12 cellular contexts compared by ENCODE assay signal in genomic region chr4:153731239-153731638, GRCh38. TPM values are rescaled to one million over a fixed set of nuclear protein-coding genes. Genes with fewer than 3 reads are reported as not detected.
A peak's percentile ranks its signal among the peaks of the same experiment; 100 is the strongest.
DNase-seq lines count a peak whose midpoint lies in the region; ATAC-seq and TF ChIP-seq lines count a peak whose summit lies in the region.
"Had no signal": no experiment of that assay in that cellular context is flagged by ENCODE, and none has a peak within 500 bp of the region (broad histone marks: within the 10 kb centered on the region; RNA-seq: fewer than 3 reads in every experiment).

No MANE protein-coding gene starts in this region.

- no peak overlapping the region for H3K4me3 Mint-ChIP-seq in activated naive CD8-positive, alpha-beta T cell treated with anti-CD3 and anti-CD28 coated beads, Interleukin-2, amount 50 U/mL, for 24 hours

- POLR2A ChIA-PET in IMR-90 (lab: Charles Lee; ENCODE audit: unreplicated experiment) = no interaction called here

- H3K23ac ChIP-seq in IMR-90 (ENCODE audit: low read depth, low read length) = no peak overlapping the region

- in situ Hi-C loops in IMR-90 (cut with MboI; ENCODE audit: low sequenced_read_pairs) (no loop called here), astrocyte of the cerebellum (cut with HindIII; ENCODE audit: low sequenced_read_pairs) (no loop called here)

- H3K27ac Mint-ChIP-seq in activated naive CD8-positive, alpha-beta T cell treated with anti-CD3 and anti-CD28 coated beads, Interleukin-2, amount 50 U/mL, for 24 hours = no peak overlapping the region

- H3K4me3 ChIP-seq in IMR-90 (ENCODE audit: insufficient read depth, low read depth, low read length) = no peak overlapping the region
- H3K4me3 ChIP-seq in astrocyte of the cerebellum (ENCODE audit: low read depth, low read length) = no peak overlapping the region
- no peak overlapping the region for H3K4me3 ChIP-seq in kidney epithelial cell (ENCODE audit: low read depth, low read length)
- H3K4me3 ChIP-seq in lower lobe of right lung = no peak overlapping the region
- H3K4me3 ChIP-seq in vagina = no peak overlapping the region
- H3K4me3 ChIP-seq: PC-9 had no signal

- H2BK20ac ChIP-seq in IMR-90 (ENCODE audit: low read depth, low read length) = no peak overlapping the region

- no peaks in the 10 kb centered on the region for H3K9me1 ChIP-seq in IMR-90 (ENCODE audit: insufficient read depth, low read length)

- no peaks in the 10 kb centered on the region for H3K36me3 Mint-ChIP-seq in activated naive CD8-positive, alpha-beta T cell treated with anti-CD3 and anti-CD28 coated beads, Interleukin-2, amount 50 U/mL, for 24 hours (ENCODE audit: low read depth)

- H3K56ac ChIP-seq in IMR-90 (ENCODE audit: extremely low read depth, insufficient read depth, low read length) = no peak overlapping the region

- no peak overlapping the region for H3K14ac ChIP-seq in IMR-90 (replicated peaks; ENCODE audit: low read depth, low read length)

- TF ChIP-seq CTCF in IMR-90 (conservative IDR thresholded peaks at IDR 0.05; ENCODE audit: low read depth, low read length) = no peak
- no peak for TF ChIP-seq CTCF in astrocyte of the cerebellum (IDR thresholded peaks at IDR 0.05; ENCODE audit: low read depth, low read length, missing control alignments)
- TF ChIP-seq CTCF in kidney epithelial cell (IDR thresholded peaks at IDR 0.05; ENCODE audit: insufficient read depth, low read length, poor library complexity, severe bottlenecking) = no peak
- no peak for TF ChIP-seq CTCF in lower lobe of right lung (IDR thresholded peaks at IDR 0.05)
- TF ChIP-seq CTCF in vagina (IDR thresholded peaks at IDR 0.05) = no peak

- H3K9me3 ChIP-seq in IMR-90 (ENCODE audit: control insufficient read depth, insufficient read depth, low read length) = no peaks in the 10 kb centered on the region
- no peaks in the 10 kb centered on the region for H3K9me3 ChIP-seq in lower lobe of right lung
- no peaks in the 10 kb centered on the region for H3K9me3 ChIP-seq in vagina

- BruUV-seq in IMR-90 (replicated peaks; lab: Mats Ljungman, UMichigan) = no TSS peak

- no peak overlapping the region for H2AFZ ChIP-seq in IMR-90 (replicated peaks; ENCODE audit: low read length, poor library complexity)
- H2AFZ ChIP-seq: PC-9 had no signal

- no peaks in the 10 kb centered on the region for H3K27me3 ChIP-seq in IMR-90 (ENCODE audit: control insufficient read depth, insufficient read depth, low read length)
- H3K27me3 ChIP-seq in kidney epithelial cell (ENCODE audit: control insufficient read depth, insufficient read depth, low read length) = no peaks in the 10 kb centered on the region
- no peaks in the 10 kb centered on the region for H3K27me3 ChIP-seq in lower lobe of right lung (ENCODE audit: low read depth)
- no peaks in the 10 kb centered on the region for H3K27me3 ChIP-seq in vagina

- H2BK15ac ChIP-seq in IMR-90 (ENCODE audit: low read depth, low read length) = no peak overlapping the region

- H3K27me3 Mint-ChIP-seq in activated naive CD8-positive, alpha-beta T cell treated with anti-CD3 and anti-CD28 coated beads, Interleukin-2, amount 50 U/mL, for 24 hours = peaks cover 1% of the 10 kb centered on the region

- H2AK5ac ChIP-seq in IMR-90 (ENCODE audit: low read depth, low read length) = no peak overlapping the region

- H2AK9ac ChIP-seq in IMR-90 (replicated peaks; ENCODE audit: low read depth, low read length, poor library complexity) = no peak overlapping the region

- no peak overlapping the region for H3K9ac ChIP-seq in IMR-90 (ENCODE audit: low read depth, low read length)

- H2BK120ac ChIP-seq in IMR-90 (ENCODE audit: low read depth, low read length) = no peak overlapping the region

- no peak overlapping the region for H3K27ac ChIP-seq in IMR-90 (ENCODE audit: insufficient read depth, low read length)
- H3K27ac ChIP-seq in lower lobe of right lung = no peak overlapping the region
- H3K27ac ChIP-seq in vagina = no peak overlapping the region
- H3K27ac ChIP-seq: PC-9 had no signal

- H3K4me1 Mint-ChIP-seq in activated naive CD8-positive, alpha-beta T cell treated with anti-CD3 and anti-CD28 coated beads, Interleukin-2, amount 50 U/mL, for 24 hours = peaks cover 19% of the 10 kb centered on the region

- intact Hi-C loops in IMR-90 (cut with micrococcal nuclease) (no loop called here), lower lobe of right lung (cut with DNase I) (no loop called here), vagina (cut with DNase I) (no loop called here)

- CTCF ChIA-PET in IMR-90 (lab: Yijun Ruan, JAX) = no interaction called here

- H4K91ac ChIP-seq in IMR-90 (ENCODE audit: insufficient read depth, low read depth, low read length) = no peak overlapping the region

- H3K9me3 Mint-ChIP-seq in activated naive CD8-positive, alpha-beta T cell treated with anti-CD3 and anti-CD28 coated beads, Interleukin-2, amount 50 U/mL, for 24 hours = no peaks in the 10 kb centered on the region

- no peak overlapping the region for H3K4me2 ChIP-seq in IMR-90 (ENCODE audit: low read depth, low read length)
- H3K4me2 ChIP-seq: PC-9 had no signal

- TF ChIP-seq POLR2A in IMR-90 (IDR thresholded peaks at IDR 0.05; ENCODE audit: low read depth, low read length) (no peak), vagina (IDR thresholded peaks at IDR 0.05) (no peak)

- dilution Hi-C loops in IMR-90 (cut with HindIII; ENCODE audit: low sequenced_read_pairs, unreplicated experiment) = no loop called here

- H3K4ac ChIP-seq in IMR-90 (ENCODE audit: low read depth, low read length) = no peak overlapping the region

- H3K79me1 ChIP-seq in IMR-90 (ENCODE audit: low read depth in 1 of 2, low read length in 2 of 2) = no peaks in the 10 kb centered on the region

- TF ChIP-seq RAD21 in IMR-90 (IDR thresholded peaks at IDR 0.05; ENCODE audit: low read length) = no peak

- no peak overlapping the region for H4K5ac ChIP-seq in IMR-90 (ENCODE audit: low read depth, low read length)

- no peak overlapping the region for H3K18ac ChIP-seq in IMR-90 (ENCODE audit: low read depth, low read length)

- DNase-seq in AG20443 (ENCODE audit: low spot score) (peak; percentile 80), IMR-90 (peak; percentile 64), astrocyte of the cerebellum (ENCODE audit: low read depth) (peak; percentile 61), kidney epithelial cell (ENCODE audit: low read depth) (peak; percentile 70), lower lobe of right lung (no peak), NCI-H187 (lab: John Stamatoyannopoulos, UW) (no peak), vagina (ENCODE audit: extremely low spot score in 2 of 2) (no peak)
- DNase-seq in activated naive CD8-positive, alpha-beta T cell treated with anti-CD3 and anti-CD28 coated beads, Interleukin-2, amount 50 U/mL, for 24 hours = no peak
- DNase-seq: activated T-cell treated with anti-CD3 and anti-CD28 coated beads, Interleukin-2, amount 50 U/mL, for 1 hour; NCI-H2081; PC-9 had no signal

- no peaks in the 10 kb centered on the region for H3K4me1 ChIP-seq in IMR-90 (ENCODE audit: control insufficient read depth, insufficient read depth, low read length)
- H3K4me1 ChIP-seq in lower lobe of right lung = no peaks in the 10 kb centered on the region
- no peaks in the 10 kb centered on the region for H3K4me1 ChIP-seq in vagina

- H3K36me3 ChIP-seq in IMR-90 (ENCODE audit: control insufficient read depth, insufficient read depth, low read length) = no peaks in the 10 kb centered on the region
- no peaks in the 10 kb centered on the region for H3K36me3 ChIP-seq in kidney epithelial cell (ENCODE audit: control insufficient read depth, insufficient read depth, low read length)
- H3K36me3 ChIP-seq in lower lobe of right lung = no peaks in the 10 kb centered on the region
- H3K36me3 ChIP-seq in vagina = no peaks in the 10 kb centered on the region

- no peak overlapping the region for H4K8ac ChIP-seq in IMR-90 (ENCODE audit: low read depth in 2 of 2, low read length in 2 of 2)

- WGBS in IMR-90 (ENCODE audit: extremely low coverage in 2 of 2, insufficient read length in 1 of 2), 2 experiments = no CpG with 5 or more reads among the region's 3 CpGs

- no peak for ATAC-seq in IMR-90 (ENCODE audit: low read depth)
- no peak for ATAC-seq in activated naive CD8-positive, alpha-beta T cell treated with anti-CD3 and anti-CD28 coated beads, Interleukin-2, amount 50 U/mL, for 24 hours
- no peak for ATAC-seq in lower lobe of right lung

- no peaks in the 10 kb centered on the region for H4K20me1 ChIP-seq in IMR-90 (ENCODE audit: insufficient read depth, low read length)

- H2BK5ac ChIP-seq in IMR-90 (ENCODE audit: low read depth, low read length, poor library complexity, severe bottlenecking) = no peak overlapping the region

TF ChIP-seq in IMR-90, 13 proteins besides CTCF, POLR2A, EP300 and RAD21 (continues in another document):
- no peak for TF ChIP-seq SMC3 (IDR thresholded peaks at IDR 0.05; ENCODE audit: low read depth, low read length)
- TF ChIP-seq FOS (IDR thresholded peaks at IDR 0.05; ENCODE audit: low read depth, low read length) = no peak
- TF ChIP-seq NFE2L2 (IDR thresholded peaks at IDR 0.05; ENCODE audit: low read depth, low read length) = no peak
- TF ChIP-seq USF2 (IDR thresholded peaks at IDR 0.05; ENCODE audit: low read depth, low read length) = no peak
- TF ChIP-seq MAZ (IDR thresholded peaks at IDR 0.05; ENCODE audit: borderline replicate concordance, low read depth, low read length) = no peak

RNA-seq across cellular contexts. Expression of gene RNF175, which starts 28.6 kb away (rescaled TPM):
- total RNA-seq in IMR-90 (2012; rRNA removed) (not detected in 2 replicates), kidney epithelial cell (1.0 and 2.0 TPM in 2 replicates), lower lobe of right lung (0.12 TPM), vagina (2.2 TPM)
- polyA plus RNA-seq in IMR-90 (2012; rRNA removed) = not detected in 2 replicates
- polyA plus RNA-seq in IMR-90 (2012; cell fraction: cytosol; rRNA removed) = not detected in 2 replicates
- not detected in 2 replicates for polyA plus RNA-seq in IMR-90 (2012; cell fraction: nucleus; rRNA removed; ENCODE audit: low replicate concordance)
- total RNA-seq: PC-9, skeletal muscle tissue had no signal

RNA-seq across cellular contexts. Expression of gene TLR2, which starts 47.2 kb away (rescaled TPM):
- under 0.01 TPM in 2 replicates for total RNA-seq in IMR-90 (2012; rRNA removed)
- 0.03 TPM in 1 of 2 replicates, not detected in the other for polyA plus RNA-seq in IMR-90 (2012; rRNA removed)
- polyA plus RNA-seq in IMR-90 (2012; cell fraction: cytosol; rRNA removed) = 0.01 TPM in 1 of 2 replicates, not detected in the other
- 0.03 and 0.09 TPM in 2 replicates for polyA plus RNA-seq in IMR-90 (2012; cell fraction: nucleus; rRNA removed; ENCODE audit: low replicate concordance)
- 17.9 and 18.6 TPM in 2 replicates for total RNA-seq in kidney epithelial cell
- total RNA-seq in lower lobe of right lung = 102 TPM
- total RNA-seq in vagina = 14.5 TPM

RNA-seq across cellular contexts. Expression of gene SFRP2, which starts 57.6 kb away (rescaled TPM):
- total RNA-seq in IMR-90 (2012; rRNA removed) (not detected in 2 replicates), kidney epithelial cell (1.5 and 2.7 TPM in 2 replicates), lower lobe of right lung (39.5 TPM), vagina (49.8 TPM)
- polyA plus RNA-seq in IMR-90 (2012; rRNA removed) = not detected in 2 replicates
- polyA plus RNA-seq in IMR-90 (2012; cell fraction: cytosol; rRNA removed) = 0.02 TPM in 1 of 2 replicates, not detected in the other
- polyA plus RNA-seq in IMR-90 (2012; cell fraction: nucleus; rRNA removed; ENCODE audit: low replicate concordance) = not detected in 2 replicates
- total RNA-seq: PC-9 had no signal

Comparison
In these comparisons a context has a peak if more than half of its experiments do, and no peak if none do; other contexts are left out.
1. DNase-seq: peak in AG20443 (single experiment), IMR-90 (single experiment), astrocyte of the cerebellum (single experiment) and kidney epithelial cell (single experiment); none in activated naive CD8-positive, alpha-beta T cell treated with anti-CD3 and anti-CD28 coated beads, Interleukin-2, amount 50 U/mL, for 24 hours (single experiment), lower lobe of right lung (single experiment), NCI-H187 (0 of 2) and vagina (0 of 2).
2. RNA of gene TLR2, which starts 47.2 kb away (total RNA-seq): 102 TPM in lower lobe of right lung (single experiment), 17.9 to 18.6 TPM in kidney epithelial cell and 14.5 TPM in vagina (single experiment); under 0.01 TPM in IMR-90; every median in the first group is over 10 times any median in the second.
3. RNA of gene SFRP2, which starts 57.6 kb away (total RNA-seq): 49.8 TPM in vagina (single experiment) and 39.5 TPM in lower lobe of right lung (single experiment); 1.5 to 2.7 TPM in kidney epithelial cell and not detected in IMR-90; every median in the first group is over 10 times any median in the second.